ENCODE assay signal across 15 cellular contexts in the genomic region with DNA sequence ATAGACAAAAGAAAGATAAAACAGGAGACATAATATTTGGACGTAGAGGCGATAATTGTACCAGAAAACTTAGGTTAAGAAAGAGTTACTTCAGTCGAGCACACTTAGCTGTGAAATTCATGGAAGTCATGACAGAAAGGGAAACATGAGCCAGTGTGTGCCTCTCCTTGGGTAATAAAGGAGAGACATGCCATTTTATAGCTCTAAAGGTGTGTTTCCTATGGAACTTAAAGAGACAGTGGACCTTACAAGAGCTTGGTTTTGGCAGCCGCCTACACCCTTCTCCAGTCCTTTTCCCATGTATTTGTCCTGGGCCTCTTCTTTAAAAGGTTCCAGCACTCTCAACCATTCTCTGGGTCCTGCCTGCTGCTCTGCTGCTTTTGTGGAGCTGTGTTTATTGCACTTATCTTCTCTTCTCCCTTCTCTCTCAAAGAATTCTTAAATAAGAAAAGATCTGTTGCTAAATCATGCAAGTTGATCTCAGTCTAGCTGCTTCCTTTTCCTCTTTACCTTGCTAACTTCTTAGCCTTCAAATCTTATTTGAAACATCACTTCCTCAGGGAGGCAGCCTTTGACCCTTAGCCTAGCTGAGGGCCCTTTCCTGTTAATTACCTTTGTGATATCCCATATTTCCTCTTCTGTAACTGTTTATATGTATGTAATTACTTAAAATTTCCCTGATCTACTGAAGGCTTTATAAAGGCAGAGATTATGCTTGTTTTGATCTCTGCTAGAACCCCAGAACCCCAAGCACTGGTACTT.
DNase-seq lines count a peak whose midpoint lies in the region; ATAC-seq, FAIRE-seq and TF ChIP-seq lines count a peak whose summit lies in the region.
"Had no signal": no experiment of that assay in that cellular context is flagged by ENCODE, and none has a peak within 500 bp of the region (broad histone marks: within the 10 kb centered on the region; RNA-seq: fewer than 3 reads in every experiment).

No MANE protein-coding gene starts in this region.

- H3K27ac Mint-ChIP-seq in activated T-cell treated with anti-CD3 and anti-CD28 coated beads, Interleukin-2, amount 50 U/mL, for 72 hours, result peak overlapping the region; percentile 63
- H3K27ac Mint-ChIP-seq in endothelial cell (ENCODE audit: unreplicated experiment), result peak overlapping the region; percentile 70

- peaks cover 23% of the 10 kb centered on the region for H3K4me1 ChIP-seq in Panc1 (ENCODE audit: control insufficient read depth, insufficient read depth, low read length)
- no peaks in the 10 kb centered on the region for H3K4me1 ChIP-seq in small intestine (ENCODE audit: control insufficient read depth in 2 of 2, insufficient read depth in 1 of 2, low read depth in 1 of 2, low read length in 1 of 2)

- H3K4me1 Mint-ChIP-seq in activated T-cell treated with anti-CD3 and anti-CD28 coated beads, Interleukin-2, amount 50 U/mL, for 72 hours (ENCODE audit: low read depth), result peaks cover 23% of the 10 kb centered on the region
- H3K4me1 Mint-ChIP-seq in endothelial cell (ENCODE audit: unreplicated experiment), result peaks cover 16% of the 10 kb centered on the region

- no peaks in the 10 kb centered on the region for H3K9me3 Mint-ChIP-seq in activated T-cell treated with anti-CD3 and anti-CD28 coated beads, Interleukin-2, amount 50 U/mL, for 72 hours
- no peaks in the 10 kb centered on the region for H3K9me3 Mint-ChIP-seq in endothelial cell (ENCODE audit: unreplicated experiment)

- in situ Hi-C loops in Panc1 (cut with HindIII; ENCODE audit: low pct_unique_long_range_greater_than_20kb, low sequenced_read_pairs), result no loop called here

- H3K36me3 ChIP-seq in Panc1 (ENCODE audit: control insufficient read depth, insufficient read depth, low read length), result no peaks in the 10 kb centered on the region
- no peaks in the 10 kb centered on the region for H3K36me3 ChIP-seq in small intestine (ENCODE audit: control insufficient read depth in 2 of 2, insufficient read depth in 2 of 2, low read length in 2 of 2)
- H3K36me3 ChIP-seq: left lung, sigmoid colon had no signal

- no TSS peak for BruUV-seq in Panc1 (replicated peaks; lab: Mats Ljungman, UMichigan)

- FAIRE-seq in small intestine (lab: Jason Lieb, UNC) (no peak), GM12892 (lab: Jason Lieb, UNC) (no peak)

- TF ChIP-seq CTCF in Panc1 (IDR thresholded peaks at IDR 0.05) (no peak), endothelial cell (IDR thresholded peaks at IDR 0.05; ENCODE audit: unreplicated experiment) (no peak)

- DNase-seq in activated T-cell treated with anti-CD3 and anti-CD28 coated beads, Interleukin-2, amount 50 U/mL, for 72 hours, result no peak
- DNase-seq in activated T-cell treated with anti-CD3 and anti-CD28 coated beads, Interleukin-2, amount 50 U/mL, for 48 hours, result no peak
- DNase-seq in Panc1 (ENCODE audit: low read depth, low spot score) (no peak), endothelial cell (ENCODE audit: low spot score) (no peak), small intestine (peak; percentile 71), GM12892 (ENCODE audit: insufficient read length) (no peak)
- DNase-seq: activated CD4-positive, alpha-beta T cell treated with anti-CD3 and anti-CD28 coated beads for 4 hours; activated effector memory CD4-positive, alpha-beta T cell treated with Interleukin-2 at 50 U/mL for 16 hours; dorsolateral prefrontal cortex; left lung; sigmoid colon had no signal

- H3K4me3 ChIP-seq in Panc1 (ENCODE audit: low read depth in 2 of 2, low read length in 2 of 2) (no peak overlapping the region), small intestine (ENCODE audit: low read depth in 1 of 2, low read length in 2 of 2) (no peak overlapping the region)
- H3K4me3 ChIP-seq: left lung, sigmoid colon had no signal

- H3K9me3 ChIP-seq in Panc1 (ENCODE audit: control insufficient read depth, insufficient read depth, low read depth, low read length) (no peaks in the 10 kb centered on the region), small intestine (ENCODE audit: control insufficient read depth, low read depth) (no peaks in the 10 kb centered on the region)
- H3K9me3 ChIP-seq: left lung, sigmoid colon had no signal

- POLR2A ChIA-PET in Panc1 (lab: Charles Lee), result no interaction called here

- H3K27ac ChIP-seq in Panc1 (ENCODE audit: low read length) (0 out of 2 replicates have a peak overlapping the region, but pooled peaks have one; percentile 19), small intestine (ENCODE audit: low read depth in 1 of 2, low read length in 1 of 2) (peak overlapping the region; percentile 44 to 64)
- H3K27ac ChIP-seq: epithelial cell of prostate, sigmoid colon had no signal

- H3K27me3 ChIP-seq in Panc1 (ENCODE audit: control insufficient read depth, insufficient read depth, low read length), result no peaks in the 10 kb centered on the region
- H3K27me3 ChIP-seq in small intestine (ENCODE audit: control insufficient read depth in 2 of 2, insufficient read depth in 2 of 2, low read length in 2 of 2), result no peaks in the 10 kb centered on the region
- H3K27me3 ChIP-seq: dorsolateral prefrontal cortex, left lung, sigmoid colon had no signal

- H3K27me3 Mint-ChIP-seq in activated T-cell treated with anti-CD3 and anti-CD28 coated beads, Interleukin-2, amount 50 U/mL, for 72 hours (ENCODE audit: low read depth), result no peaks in the 10 kb centered on the region
- no peaks in the 10 kb centered on the region for H3K27me3 Mint-ChIP-seq in endothelial cell (ENCODE audit: unreplicated experiment)

- no peak for TF ChIP-seq POLR2A in GM12892 (IDR thresholded peaks at IDR 0.05; ENCODE audit: low read depth, low read length)

- H3K36me3 Mint-ChIP-seq in activated T-cell treated with anti-CD3 and anti-CD28 coated beads, Interleukin-2, amount 50 U/mL, for 72 hours (ENCODE audit: insufficient read depth in 2 of 2), result no peaks in the 10 kb centered on the region
- H3K36me3 Mint-ChIP-seq in endothelial cell (ENCODE audit: low read depth, unreplicated experiment), result no peaks in the 10 kb centered on the region
- H3K36me3 Mint-ChIP-seq: CD4-positive, CD25-positive, alpha-beta regulatory T cell had no signal

- WGBS in small intestine, 3 donors, result 62 to 74% (median 65%) methylated on average over 4 of the region's 4 CpGs

- CTCF ChIA-PET in Panc1 (lab: Charles Lee), result interaction anchor here (1.0 to 1.2 kb wide), 2 partner anchors 41 to 645 kb away, joined by 3 to 4 read pairs; no protein-coding TSS in a partner anchor

- no peak for ATAC-seq in activated T-cell treated with anti-CD3 and anti-CD28 coated beads, Interleukin-2, amount 50 U/mL, for 72 hours (replicated peaks in 1 of 2)
- ATAC-seq in Panc1, result no peak
- ATAC-seq in HG03378 (IDR thresholded peaks at IDR 0.05; ENCODE audit: unreplicated experiment), result no peak
- ATAC-seq in GM21737 (IDR thresholded peaks at IDR 0.05; ENCODE audit: unreplicated experiment), result no peak

- H3K4me3 Mint-ChIP-seq in activated T-cell treated with anti-CD3 and anti-CD28 coated beads, Interleukin-2, amount 50 U/mL, for 72 hours, result no peak overlapping the region
- no peak overlapping the region for H3K4me3 Mint-ChIP-seq in endothelial cell (ENCODE audit: unreplicated experiment)
- H3K4me3 Mint-ChIP-seq: CD4-positive, CD25-positive, alpha-beta regulatory T cell had no signal

- intact Hi-C loops in Panc1 (cut with micrococcal nuclease; ENCODE audit: unreplicated experiment), result loop anchor here (2.0 kb wide), 1 partner anchor 125 kb away; no protein-coding TSS in a partner anchor
